8 cellular contexts compared by ENCODE assay signal in the genomic region with DNA sequence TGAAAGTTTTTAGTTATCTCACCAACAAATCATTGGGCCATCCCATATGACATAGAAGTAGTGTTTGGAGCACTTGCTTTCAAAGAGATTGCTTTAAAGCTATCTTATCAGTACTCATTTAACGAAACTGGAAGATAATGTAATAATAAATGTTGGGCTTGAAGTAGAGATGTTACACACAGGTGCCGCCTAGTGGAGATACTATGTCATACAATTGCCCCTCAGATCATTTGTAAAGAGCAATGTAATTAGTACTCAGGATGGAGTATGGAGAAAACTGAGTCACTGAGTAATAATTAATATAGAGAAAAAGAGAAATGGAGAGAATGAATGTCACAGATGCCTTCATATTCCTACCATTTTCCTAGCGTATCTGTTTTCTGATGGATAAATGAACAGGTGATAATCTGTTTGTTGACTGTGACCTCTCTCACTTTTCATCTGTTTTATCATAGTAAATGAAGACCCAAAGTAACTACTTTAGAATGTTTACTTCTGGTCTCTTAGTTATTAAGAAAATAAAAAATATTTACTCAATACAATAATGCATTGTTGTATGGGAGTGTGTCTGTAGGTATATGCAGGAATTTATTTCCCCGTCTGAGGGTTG.
DNase-seq lines count a peak whose midpoint lies in the region; ATAC-seq and TF ChIP-seq lines count a peak whose summit lies in the region.

No MANE protein-coding gene starts in this region.

- no peaks in the 10 kb centered on the region for H3K9me3 ChIP-seq in OCI-LY3 (ENCODE audit: insufficient read depth, low read length)

- H3K79me2 ChIP-seq in OCI-LY3 (ENCODE audit: low read length), result no peaks in the 10 kb centered on the region

- peak; percentile 81 for TF ChIP-seq CTCF in OCI-LY3 (IDR thresholded peaks at IDR 0.05; ENCODE audit: low read depth, low read length)
- TF ChIP-seq CTCF in astrocyte of the spinal cord (IDR thresholded peaks at IDR 0.05; ENCODE audit: low read depth, low read length), result peak; percentile 82

- no peak overlapping the region for H2AFZ ChIP-seq in OCI-LY3 (ENCODE audit: low read depth, low read length)

- H3K4me3 ChIP-seq in OCI-LY3 (ENCODE audit: low read length) (no peak overlapping the region), astrocyte of the spinal cord (ENCODE audit: low read depth, low read length) (no peak overlapping the region)

- in situ Hi-C loops in astrocyte of the spinal cord (cut with HindIII; ENCODE audit: low sequenced_read_pairs), result no loop called here

- no peak for ATAC-seq in GM21619 (IDR thresholded peaks at IDR 0.05; ENCODE audit: unreplicated experiment)
- ATAC-seq in HG02938 (IDR thresholded peaks at IDR 0.05; ENCODE audit: unreplicated experiment), result no peak

- H3K4me2 ChIP-seq in OCI-LY3 (ENCODE audit: low read length), result peak overlapping the region; percentile 33; the same call in 1 of the 2 replicates

- no peak overlapping the region for H3K9ac ChIP-seq in OCI-LY3 (ENCODE audit: low read length)

- no peaks in the 10 kb centered on the region for H3K4me1 ChIP-seq in OCI-LY3 (ENCODE audit: low read length)

- H4K20me1 ChIP-seq in OCI-LY3 (ENCODE audit: insufficient read depth, low read length), result no peaks in the 10 kb centered on the region

- peak; percentile 58 for DNase-seq in DMS79 treated with DMSO at 0.1 percent for 48 hours (lab: John Stamatoyannopoulos, UW)
- peak; percentile 44 for DNase-seq in HT1080 (ENCODE audit: low read depth)
- peak; percentile 54 for DNase-seq in astrocyte of the spinal cord (ENCODE audit: low read depth, low spot score)
- peak; percentile 54 for DNase-seq in iris pigment epithelial cell (ENCODE audit: low read depth)
- peak in 2 of 3 experiments; percentile 7 for DNase-seq in stimulated activated CD4-positive, alpha-beta T cell treated with anti-CD3 and anti-CD28 coated beads, TNF-alpha, amount 100 ng/mL, for 24 hours (ENCODE audit: low read depth in 3 of 3)

- peaks cover 5% of the 10 kb centered on the region; the same call in 1 of the 2 replicates for H3K27me3 ChIP-seq in OCI-LY3 (ENCODE audit: low read depth, low read length)

- no peaks in the 10 kb centered on the region for H3K36me3 ChIP-seq in OCI-LY3 (replicated peaks; ENCODE audit: low read depth, low read length)

- no peak overlapping the region for H3K27ac ChIP-seq in OCI-LY3 (ENCODE audit: low read length)

Comparison
In these comparisons a context has a peak if more than half of its experiments do, and no peak if none do; other contexts are left out.
1. DNase-seq: peak in every context shown above with its lines; median percentile 58 in DMS79 treated with DMSO at 0.1 percent for 48 hours; 54 in astrocyte of the spinal cord; 54 in iris pigment epithelial cell; 44 in HT1080; 7 in stimulated activated CD4-positive, alpha-beta T cell treated with anti-CD3 and anti-CD28 coated beads, TNF-alpha, amount 100 ng/mL, for 24 hours.